In the genomic region with DNA sequence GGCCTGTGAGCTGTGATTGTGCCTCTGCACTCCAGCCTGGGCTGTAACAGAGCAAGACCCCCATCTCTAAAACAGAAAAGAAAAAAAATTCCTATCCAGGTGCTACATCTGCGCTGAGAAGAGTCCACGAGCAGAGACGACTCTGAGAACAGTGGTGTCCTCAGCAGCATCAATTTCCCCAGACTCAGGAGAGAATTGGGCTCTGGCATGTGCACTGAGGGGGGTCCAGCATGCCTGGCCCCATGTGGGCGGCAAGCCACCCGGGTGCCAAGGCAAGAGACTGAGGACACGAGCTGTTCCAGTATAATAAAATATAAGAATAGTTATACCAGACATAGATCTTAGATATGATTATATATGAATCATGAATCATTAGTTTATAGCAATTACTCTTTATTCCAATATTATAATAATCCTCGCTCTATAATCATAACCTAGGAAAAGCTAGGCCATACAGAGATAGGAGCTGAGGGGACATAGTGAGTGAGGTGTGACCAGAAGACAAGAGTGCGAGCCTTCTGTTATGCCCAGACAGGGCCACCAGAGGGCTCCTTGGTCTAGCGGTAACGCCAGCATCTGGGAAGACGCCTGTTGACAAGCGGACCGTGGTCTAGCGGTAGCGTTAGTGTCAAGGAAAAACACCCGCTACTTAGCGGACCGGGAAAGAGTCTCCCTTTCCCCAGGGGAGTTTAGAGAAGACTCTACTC, we compare ENCODE assay signal across 8 cellular contexts. TPM values are rescaled to one million over a fixed set of nuclear protein-coding genes. Genes with fewer than 3 reads are reported as not detected.
DNase-seq lines count a peak whose midpoint lies in the region; ATAC-seq and TF ChIP-seq lines count a peak whose summit lies in the region.
"Not testable (repeated sequence)": the region's sequence is repeated elsewhere in the genome, so short reads cannot be mapped to it uniquely, and the experiment has no call there.

No MANE protein-coding gene starts in this region.

- not testable (repeated sequence) for H3K79me2 ChIP-seq in GM23338 (replicated peaks; ENCODE audit: insufficient read depth); fibroblast of lung (ENCODE audit: control insufficient read depth, insufficient read depth, low read length)

- not testable (repeated sequence) for H3K27me3 Mint-ChIP-seq in CD4-positive, alpha-beta memory T cell; memory B cell
- H3K27me3 Mint-ChIP-seq in GM23338 (ENCODE audit: insufficient read depth, low read depth, poor library complexity): peaks cover 19% of the 10 kb centered on the region

- CTCF ChIA-PET in CD4-positive, alpha-beta memory T cell (lab: Charles Lee; ENCODE audit: partially characterized antibody): interaction anchor here (0.8 to 1.8 kb wide), 6 partner anchors 8 to 27 kb away, joined by 3 to 9 read pairs (median 5); a partner anchor contains a TSS

- 37 to 41% (median 40%) methylated on average over 18 of the region's 18 CpGs for WGBS in stomach, 5 donors

- not testable (repeated sequence) for H3K9ac ChIP-seq in adipocyte (ENCODE audit: low read length); fibroblast of lung (ENCODE audit: insufficient read depth, low read length)

- not testable (repeated sequence) for H4K20me1 ChIP-seq in GM23338 (replicated peaks; ENCODE audit: insufficient read depth); fibroblast of lung (ENCODE audit: control insufficient read depth, extremely low read depth, insufficient read depth, low read length)

- not testable (repeated sequence) for H3K4me3 ChIP-seq in CD4-positive, alpha-beta memory T cell (ENCODE audit: low read length in 2 of 2); GM23338; adipocyte (ENCODE audit: low read length); fibroblast of lung (replicated peaks in 1 of 4; ENCODE audit: control extremely low read depth in 1 of 4, insufficient read depth in 1 of 4, low read depth in 3 of 4, low read length in 4 of 4); stomach

- H3K4me1 Mint-ChIP-seq in CD4-positive, alpha-beta memory T cell: peaks cover 5 to 11% (median 7%) of the 10 kb centered on the region in 4 donors
- not testable (repeated sequence) for H3K4me1 Mint-ChIP-seq in GM23338, memory B cell

- intact Hi-C loops in CD4-positive, alpha-beta memory T cell (cut with micrococcal nuclease); stomach (cut with DNase I; ENCODE audit: low total_unique reads): not testable (repeated sequence)

- POLR2A ChIA-PET in CD4-positive, alpha-beta memory T cell (lab: Charles Lee; ENCODE audit: partially characterized antibody): interaction anchor here (0.9 to 1.0 kb wide), 2 partner anchors 8 to 13 kb away, joined by 3 to 4 read pairs; a partner anchor contains a TSS

- not testable (repeated sequence) for H3K9me2 ChIP-seq in GM23338 (ENCODE audit: insufficient read depth)

- not testable (repeated sequence) for H3K4me2 ChIP-seq in GM23338; fibroblast of lung (ENCODE audit: extremely low read depth, insufficient read depth, low read length)

- not testable (repeated sequence) for H2AFZ ChIP-seq in GM23338; fibroblast of lung (ENCODE audit: low read length)

- H3K9me3 ChIP-seq in CD4-positive, alpha-beta memory T cell (ENCODE audit: control insufficient read depth in 1 of 2, low read length in 2 of 2); adipocyte (ENCODE audit: control insufficient read depth, low read length); fibroblast of lung (ENCODE audit: control insufficient read depth, insufficient read depth, low read depth, low read length); stomach: not testable (repeated sequence)

- peaks cover 17% of the 10 kb centered on the region for H3K36me3 ChIP-seq in CD4-positive, alpha-beta memory T cell (ENCODE audit: insufficient read depth, low read length)
- H3K36me3 ChIP-seq in GM23338 (ENCODE audit: insufficient read depth) (peaks cover 13% of the 10 kb centered on the region), adipocyte (ENCODE audit: control insufficient read depth, insufficient read depth, low read length, severe bottlenecking) (peaks cover 35% of the 10 kb centered on the region), fibroblast of lung (ENCODE audit: control insufficient read depth, insufficient read depth, low read length) (peaks cover 17% of the 10 kb centered on the region), stomach (peaks cover 29 to 55% (median 48%) of the 10 kb centered on the region in 4 donors)

- peak; percentile 28 for ATAC-seq in GM23338
- ATAC-seq in memory B cell (ENCODE audit: low read depth): not testable (repeated sequence)

- H3K9me3 Mint-ChIP-seq in CD4-positive, alpha-beta memory T cell; GM23338; memory B cell: not testable (repeated sequence)

- not testable (repeated sequence) for TF ChIP-seq POLR2A in stomach (IDR thresholded peaks at IDR 0.05)

- peaks cover 12% of the 10 kb centered on the region; the same call in 1 of the 2 replicates for H3F3A ChIP-seq in GM23338 (replicated peaks; ENCODE audit: low read depth)

- not testable (repeated sequence) for H3K27ac Mint-ChIP-seq in CD4-positive, alpha-beta memory T cell; GM23338; memory B cell

- not testable (repeated sequence) for H3K4me1 ChIP-seq in CD4-positive, alpha-beta memory T cell (ENCODE audit: insufficient read depth, low read length); GM23338 (ENCODE audit: insufficient read depth); adipocyte (ENCODE audit: control insufficient read depth, insufficient read depth, low read length); fibroblast of lung (ENCODE audit: control insufficient read depth, extremely low read depth, insufficient read depth, low read length); stomach

- DNase-seq in CD4-positive, alpha-beta memory T cell: peak; percentile 22 to 40 (median 33)
- DNase-seq in GM23338 (ENCODE audit: low spot score) (peak; percentile 39), NCI-H2227 (lab: John Stamatoyannopoulos, UW; ENCODE audit: unreplicated experiment) (peak; percentile 50), T1000 (lab: John Stamatoyannopoulos, UW) (peak; percentile 34), adipocyte (ENCODE audit: low read depth) (peak; percentile 38), fibroblast of lung (ENCODE audit: low read depth in 2 of 2) (peak; percentile 29 to 39), memory B cell (ENCODE audit: low spot score in 2 of 2) (peak; percentile 20 to 30), stomach (peak; percentile 46)

- TF ChIP-seq EP300 in stomach (IDR thresholded peaks at IDR 0.05): not testable (repeated sequence)

- not testable (repeated sequence) for H3K4me3 Mint-ChIP-seq in CD4-positive, alpha-beta memory T cell; GM23338; memory B cell

- not testable (repeated sequence) for H3K27me3 ChIP-seq in CD4-positive, alpha-beta memory T cell (ENCODE audit: insufficient read depth, low read length); GM23338 (ENCODE audit: insufficient read depth); adipocyte (replicated peaks; ENCODE audit: control insufficient read depth, insufficient read depth, low read length); fibroblast of lung (ENCODE audit: control insufficient read depth, insufficient read depth, low read length); stomach

- peaks cover 4 to 22% of the 10 kb centered on the region in 2 donors for H3K36me3 Mint-ChIP-seq in CD4-positive, alpha-beta memory T cell
- peaks cover 42% of the 10 kb centered on the region for H3K36me3 Mint-ChIP-seq in GM23338 (ENCODE audit: low read depth)
- H3K36me3 Mint-ChIP-seq in memory B cell: not testable (repeated sequence)

- TF ChIP-seq CTCF in GM23338 (conservative IDR thresholded peaks at IDR 0.05; ENCODE audit: low read depth in 2 of 2) (peak; percentile 55 to 56), fibroblast of lung (conservative IDR thresholded peaks at IDR 0.05 in 1 of 2, IDR thresholded peaks at IDR 0.05 in 1 of 2; ENCODE audit: low read depth in 1 of 2, low read length in 2 of 2) (peak; percentile 39 to 53), stomach (IDR thresholded peaks at IDR 0.05) (peak in 5 of 7 experiments; percentile 27 to 80 (median 65))

- H3K27ac ChIP-seq in CD4-positive, alpha-beta memory T cell (ENCODE audit: low read depth, low read length); fibroblast of lung (ENCODE audit: insufficient read depth, low read length); stomach: not testable (repeated sequence)
- H3K27ac ChIP-seq in GM23338 (ENCODE audit: low read depth): peak overlapping the region; percentile 84

RNA-seq across cellular contexts. Expression of a gene that starts 7.9 kb away (rescaled TPM):
- 10 to 100 TPM; 25.9 to 27.7 TPM for total RNA-seq in CD4-positive, alpha-beta memory T cell
- 10 to 100 TPM; 25.3 to 45.5 TPM for polyA plus RNA-seq in CD4-positive, alpha-beta memory T cell
- total RNA-seq in GM23338 (2014; rRNA removed; shearing (Covaris generic)): 41.3 and 54.9 TPM in 2 replicates
- 39.6 and 40.4 TPM in 2 replicates for polyA plus RNA-seq in GM23338 (2016; fragmentation: Nextera tagmentation; extraction: Ambion mirVana)
- 22.3 and 28.1 TPM in 2 replicates for total RNA-seq in fibroblast of lung
- polyA plus RNA-seq in fibroblast of lung: 35.8 and 55.8 TPM in 2 replicates
- polyA plus RNA-seq in fibroblast of lung (2012): 30.3 and 50.6 TPM in 2 replicates
- polyA minus RNA-seq in fibroblast of lung (ENCODE audit: low replicate concordance): 13.9 and 40.1 TPM in 2 replicates
- 100 to 1,000 TPM in 1 of 5 donors, 10 to 100 TPM in 3, 1 to 10 TPM in 1; 8.1 to 109 (median 25.7) TPM for total RNA-seq in stomach
- 10 to 100 TPM; 43.5 to 67.1 (median 55.6) TPM for polyA plus RNA-seq in stomach

RNA-seq across cellular contexts. Expression of a gene that starts 8.1 kb away (rescaled TPM):
- total RNA-seq in CD4-positive, alpha-beta memory T cell: 100 to 1,000 TPM; 182 to 206 TPM
- 10 to 100 TPM; 18.9 to 46.4 TPM for polyA plus RNA-seq in CD4-positive, alpha-beta memory T cell
- total RNA-seq in GM23338 (2014; rRNA removed; shearing (Covaris generic)): 66.9 and 90.2 TPM in 2 replicates
- 59.0 and 59.4 TPM in 2 replicates for polyA plus RNA-seq in GM23338 (2016; fragmentation: Nextera tagmentation; extraction: Ambion mirVana)
- total RNA-seq in fibroblast of lung: 55.2 and 65.7 TPM in 2 replicates
- polyA plus RNA-seq in fibroblast of lung: 43.1 and 81.1 TPM in 2 replicates
- 59.4 and 88.8 TPM in 2 replicates for polyA plus RNA-seq in fibroblast of lung (2012)
- 219 and 227 TPM in 2 replicates for polyA minus RNA-seq in fibroblast of lung (ENCODE audit: low replicate concordance)
- total RNA-seq in stomach: 100 to 1,000 TPM in 4 of 5 donors, 10 to 100 TPM in 1; 52.0 to 275 (median 142) TPM
- 100 to 1,000 TPM in 2 of 3 donors, 10 to 100 TPM in 1; 86.1 to 138 (median 105) TPM for polyA plus RNA-seq in stomach

RNA-seq across cellular contexts. Expression of a gene that starts 9.1 kb away (rescaled TPM):
- 10 to 100 TPM; 28.0 to 29.3 TPM for total RNA-seq in CD4-positive, alpha-beta memory T cell
- 10 to 100 TPM in 1 of 2 donors, 1 to 10 TPM in 1; 5.3 to 17.0 TPM for polyA plus RNA-seq in CD4-positive, alpha-beta memory T cell
- total RNA-seq in GM23338 (2014; rRNA removed; shearing (Covaris generic)): 22.3 and 26.1 TPM in 2 replicates
- polyA plus RNA-seq in GM23338 (2016; fragmentation: Nextera tagmentation; extraction: Ambion mirVana): 69.3 and 73.4 TPM in 2 replicates
- total RNA-seq in fibroblast of lung: 6.2 and 6.9 TPM in 2 replicates
- polyA plus RNA-seq in fibroblast of lung: 9.8 and 13.3 TPM in 2 replicates
- polyA plus RNA-seq in fibroblast of lung (2012): 16.9 and 28.1 TPM in 2 replicates
- 2.6 and 9.2 TPM in 2 replicates for polyA minus RNA-seq in fibroblast of lung (ENCODE audit: low replicate concordance)
- total RNA-seq in stomach: 100 to 1,000 TPM in 1 of 5 donors, 10 to 100 TPM in 1, 1 to 10 TPM in 2, under 1 TPM in 1; 0.58 to 279 (median 9.4) TPM
- polyA plus RNA-seq in stomach: 10 to 100 TPM; 18.2 to 26.0 (median 23.3) TPM

RNA-seq across cellular contexts. Expression of a gene that starts 9.3 kb away (rescaled TPM):
- total RNA-seq in CD4-positive, alpha-beta memory T cell: 10 to 100 TPM; 52.5 to 60.8 TPM
- 10 to 100 TPM; 68.8 to 83.2 TPM for polyA plus RNA-seq in CD4-positive, alpha-beta memory T cell
- total RNA-seq in GM23338 (2014; rRNA removed; shearing (Covaris generic)): 46.0 and 76.2 TPM in 2 replicates
- 64.9 and 73.0 TPM in 2 replicates for polyA plus RNA-seq in GM23338 (2016; fragmentation: Nextera tagmentation; extraction: Ambion mirVana)
- total RNA-seq in fibroblast of lung: 34.2 and 45.6 TPM in 2 replicates
- 8.8 and 11.6 TPM in 2 replicates for polyA plus RNA-seq in fibroblast of lung
- 19.7 and 28.2 TPM in 2 replicates for polyA plus RNA-seq in fibroblast of lung (2012)
- 1.7 and 6.2 TPM in 2 replicates for polyA minus RNA-seq in fibroblast of lung (ENCODE audit: low replicate concordance)
- 100 to 1,000 TPM in 2 of 5 donors, 10 to 100 TPM in 1, 1 to 10 TPM in 1, not detected in 1; 9.9 to 112 (median 61.2) TPM for total RNA-seq in stomach
- 10 to 100 TPM; 59.6 to 82.2 (median 64.5) TPM for polyA plus RNA-seq in stomach

RNA-seq across cellular contexts. Expression of a gene that starts 19.3 kb away (rescaled TPM):
- total RNA-seq in CD4-positive, alpha-beta memory T cell: 1 to 10 TPM in 1 of 2 experiments, under 1 TPM in 1; 0.87 to 1.3 TPM
- polyA plus RNA-seq in CD4-positive, alpha-beta memory T cell: 1 to 10 TPM in 1 of 2 donors, under 1 TPM in 1; 0.83 to 1.2 TPM
- total RNA-seq in GM23338 (2014; rRNA removed; shearing (Covaris generic)): 4.0 and 5.5 TPM in 2 replicates
- polyA plus RNA-seq in GM23338 (2016; fragmentation: Nextera tagmentation; extraction: Ambion mirVana) (9.0 and 11.4 TPM in 2 replicates), fibroblast of lung (0.64 and 0.75 TPM in 2 replicates), stomach (1 to 10 TPM in 1 of 3 donors, under 1 TPM in 2; 0.85 to 2.6 (median 0.93) TPM)
- total RNA-seq in fibroblast of lung (0.17 TPM in 1 of 2 replicates, not detected in the other), stomach (1 to 10 TPM in 1 of 5 donors, not detected in 4; 2.0 TPM)
- 0.56 and 1.4 TPM in 2 replicates for polyA plus RNA-seq in fibroblast of lung (2012)
- 1.4 TPM in 1 of 2 replicates, not detected in the other for polyA minus RNA-seq in fibroblast of lung (ENCODE audit: low replicate concordance)
